ENCODE assay signal across 21 cellular contexts in genomic region chr6:44202332-44202971, GRCh38. TPM values are rescaled to one million over a fixed set of nuclear protein-coding genes. Genes with fewer than 3 reads are reported as not detected.
DNase-seq lines count a peak whose midpoint lies in the region; ATAC-seq, FAIRE-seq and TF ChIP-seq lines count a peak whose summit lies in the region.
"Had no signal": no experiment of that assay in that cellular context is flagged by ENCODE, and none has a peak within 500 bp of the region (broad histone marks: within the 10 kb centered on the region; RNA-seq: fewer than 3 reads in every experiment).

No MANE protein-coding gene starts in this region.

- H3K36me3 ChIP-seq in HUES48 (ENCODE audit: control insufficient read depth, insufficient read depth, low read length) (no peaks in the 10 kb centered on the region), ectodermal cell (ENCODE audit: control insufficient read depth, insufficient read depth, low read length) (no peaks in the 10 kb centered on the region), gastrocnemius medialis (no peaks in the 10 kb centered on the region)
- H3K36me3 ChIP-seq: esophagus muscularis mucosa had no signal

- TF ChIP-seq CTCF in gastrocnemius medialis (IDR thresholded peaks at IDR 0.05 in 4 of 5, conservative IDR thresholded peaks at IDR 0.05 in 1 of 5) (no peak), D721Med (IDR thresholded peaks at IDR 0.05; ENCODE audit: insufficient read depth, missing control alignments) (no peak)

- intact Hi-C loops in gastrocnemius medialis (cut with DNase I; ENCODE audit: low total_unique reads) = no loop called here

- H3K4me1 ChIP-seq in HUES48 (ENCODE audit: control insufficient read depth, insufficient read depth, low read length) (peaks cover 35% of the 10 kb centered on the region), ectodermal cell (ENCODE audit: control insufficient read depth, insufficient read depth, low read length) (peaks cover 25% of the 10 kb centered on the region), gastrocnemius medialis (peaks cover 0 to 12% of the 10 kb centered on the region in 2 donors)

- TF ChIP-seq POLR2A in gastrocnemius medialis (IDR thresholded peaks at IDR 0.05) = no peak

- H3K36me3 Mint-ChIP-seq in activated naive CD4-positive, alpha-beta T cell treated with anti-CD3 and anti-CD28 coated beads, Interleukin-2, amount 10 ng/mL, durations not matched to agents 7 days and 5 days = no peaks in the 10 kb centered on the region
- H3K36me3 Mint-ChIP-seq: naive thymus-derived CD4-positive, alpha-beta T cell had no signal

- no peak overlapping the region for H3K27ac Mint-ChIP-seq in activated naive CD4-positive, alpha-beta T cell treated with anti-CD3 and anti-CD28 coated beads, Interleukin-2, amount 10 ng/mL, durations not matched to agents 7 days and 5 days
- H3K27ac Mint-ChIP-seq: activated CD8-positive, alpha-beta T cell treated with anti-CD3 and anti-CD28 coated beads for 36 hours had no signal

- peaks cover 48% of the 10 kb centered on the region for H3K27me3 Mint-ChIP-seq in activated naive CD4-positive, alpha-beta T cell treated with anti-CD3 and anti-CD28 coated beads, Interleukin-2, amount 10 ng/mL, durations not matched to agents 7 days and 5 days

- H3K27ac ChIP-seq in HUES48 (ENCODE audit: low read depth, low read length) (peak overlapping the region; percentile 98), ectodermal cell (ENCODE audit: insufficient read depth, low read depth, low read length, poor library complexity, severe bottlenecking) (peak overlapping the region; percentile 9), gastrocnemius medialis (peak overlapping the region; percentile 11 to 68 (median 62))
- H3K27ac ChIP-seq: VCaP had no signal

- ATAC-seq in gastrocnemius medialis (peak in 1 of 2 donors; percentile 48), GM18858 (IDR thresholded peaks at IDR 0.05; ENCODE audit: unreplicated experiment) (no peak), GM19324 (IDR thresholded peaks at IDR 0.05; ENCODE audit: low FRiP score, unreplicated experiment) (no peak)
- ATAC-seq: activated CD8-positive, alpha-beta T cell treated with anti-CD3 and anti-CD28 coated beads for 36 hours; naive thymus-derived CD4-positive, alpha-beta T cell had no signal

- H3K9me3 ChIP-seq in HUES48 (ENCODE audit: control insufficient read depth, insufficient read depth, low read length) = no peaks in the 10 kb centered on the region
- no peaks in the 10 kb centered on the region for H3K9me3 ChIP-seq in ectodermal cell (ENCODE audit: control insufficient read depth, low read length)
- H3K9me3 ChIP-seq in gastrocnemius medialis = no peaks in the 10 kb centered on the region
- H3K9me3 ChIP-seq: esophagus muscularis mucosa, testis had no signal

- DNase-seq in iPS-NIHi11 (ENCODE audit: low spot score) = peak; percentile 63
- no peak for DNase-seq in gastrocnemius medialis
- DNase-seq in activated naive CD4-positive, alpha-beta T cell treated with anti-CD3 and anti-CD28 coated beads, Interleukin-2, amount 10 ng/mL, durations not matched to agents 7 days and 5 days = no peak
- DNase-seq in D721Med (ENCODE audit: insufficient read length, low spot score) = no peak
- DNase-seq: activated CD8-positive, alpha-beta T cell treated with anti-CD3 and anti-CD28 coated beads for 36 hours; AML-193; amygdala; head of caudate nucleus; naive thymus-derived CD4-positive, alpha-beta T cell; NCI-H2081 treated with DMSO at 0.1 percent for 48 hours; NCI-H748 treated with DMSO at 0.1 percent for 48 hours; stimulated activated CD4-positive, alpha-beta T cell treated with anti-CD3 and anti-CD28 coated beads, Interleukin-1b, Interleukin-23, amount 100 ng/mL, for 48 hours; testis had no signal

- FAIRE-seq in D721Med (lab: Jason Lieb, UNC) = no peak
- FAIRE-seq: HTR-8/SVneo had no signal

- in situ Hi-C loops in gastrocnemius medialis (cut with MboI; ENCODE audit: low sequenced_read_pairs in 4 of 4) = no loop called here

- H3K27me3 ChIP-seq in HUES48 (ENCODE audit: control insufficient read depth, insufficient read depth, low read length) = no peaks in the 10 kb centered on the region
- H3K27me3 ChIP-seq in ectodermal cell (ENCODE audit: control insufficient read depth, insufficient read depth, low read length, poor library complexity, severe bottlenecking) = no peaks in the 10 kb centered on the region
- no peaks in the 10 kb centered on the region for H3K27me3 ChIP-seq in gastrocnemius medialis
- H3K27me3 ChIP-seq: esophagus muscularis mucosa, testis had no signal

- H3K9me3 Mint-ChIP-seq in activated naive CD4-positive, alpha-beta T cell treated with anti-CD3 and anti-CD28 coated beads, Interleukin-2, amount 10 ng/mL, durations not matched to agents 7 days and 5 days = no peaks in the 10 kb centered on the region
- H3K9me3 Mint-ChIP-seq: activated CD8-positive, alpha-beta T cell treated with anti-CD3 and anti-CD28 coated beads for 36 hours; naive thymus-derived CD4-positive, alpha-beta T cell had no signal

- CTCF ChIA-PET in activated naive CD4-positive, alpha-beta T cell treated with anti-CD3 and anti-CD28 coated beads, Interleukin-2, amount 10 ng/mL, durations not matched to agents 7 days and 5 days (lab: Charles Lee) = interaction anchor here (1.0 kb wide), 1 partner anchor 19 kb away, joined by 4 read pairs; no protein-coding TSS in a partner anchor

- 49 to 54% methylated on average over 4 of the region's 4 CpGs for WGBS in ectodermal cell, 2 experiments

- H3K4me1 Mint-ChIP-seq in activated naive CD4-positive, alpha-beta T cell treated with anti-CD3 and anti-CD28 coated beads, Interleukin-2, amount 10 ng/mL, durations not matched to agents 7 days and 5 days = no peaks in the 10 kb centered on the region

- peak overlapping the region; percentile 45 for H3K9ac ChIP-seq in HUES48 (ENCODE audit: low read depth, low read length)

- no peak overlapping the region for H3K4me3 Mint-ChIP-seq in activated naive CD4-positive, alpha-beta T cell treated with anti-CD3 and anti-CD28 coated beads, Interleukin-2, amount 10 ng/mL, durations not matched to agents 7 days and 5 days
- H3K4me3 Mint-ChIP-seq: activated CD8-positive, alpha-beta T cell treated with anti-CD3 and anti-CD28 coated beads for 36 hours; naive thymus-derived CD4-positive, alpha-beta T cell had no signal

- H3K4me3 ChIP-seq in HUES48 (ENCODE audit: low read depth, low read length) = peak overlapping the region; percentile 18; the same call in 1 of the 2 replicates
- H3K4me3 ChIP-seq in ectodermal cell (ENCODE audit: insufficient read depth, low read depth, low read length) = no peak overlapping the region
- H3K4me3 ChIP-seq in gastrocnemius medialis = no peak overlapping the region
- H3K4me3 ChIP-seq: esophagus muscularis mucosa, PC-9, testis had no signal

RNA-seq across cellular contexts. Expression of gene MYMX, which starts 14.3 kb away (rescaled TPM):
- polyA plus RNA-seq in ectodermal cell (2013, experiment 1 of 4) = 0.54 TPM
- polyA plus RNA-seq in ectodermal cell (2013, experiment 2 of 4) = 1.6 TPM
- 1.3 TPM for polyA plus RNA-seq in ectodermal cell (2013, experiment 3 of 4)
- polyA plus RNA-seq in ectodermal cell (2013, experiment 4 of 4) = 1.6 TPM
- not detected for total RNA-seq in gastrocnemius medialis
- total RNA-seq: activated CD8-positive, alpha-beta T cell treated with anti-CD3 and anti-CD28 coated beads for 36 hours; esophagus muscularis mucosa; naive thymus-derived CD4-positive, alpha-beta T cell; PC-9 had no signal
- polyA plus RNA-seq: naive thymus-derived CD4-positive, alpha-beta T cell had no signal

RNA-seq across cellular contexts. Expression of gene SLC29A1, which starts 20.9 kb away (rescaled TPM):
- 76.4 TPM for polyA plus RNA-seq in ectodermal cell (2013, experiment 1 of 4)
- polyA plus RNA-seq in ectodermal cell (2013, experiment 2 of 4) = 66.5 TPM
- polyA plus RNA-seq in ectodermal cell (2013, experiment 3 of 4) = 62.2 TPM
- 69.4 TPM for polyA plus RNA-seq in ectodermal cell (2013, experiment 4 of 4)
- total RNA-seq in gastrocnemius medialis = 10 to 100 TPM; 18.3 to 95.5 (median 40.8) TPM

RNA-seq across cellular contexts. Expression of gene CAPN11, which starts 43.8 kb away (rescaled TPM):
- polyA plus RNA-seq in ectodermal cell (2013, experiment 1 of 4) = 0.26 TPM
- 0.25 TPM for polyA plus RNA-seq in ectodermal cell (2013, experiment 2 of 4)
- polyA plus RNA-seq in ectodermal cell (2013, experiment 3 of 4) = 0.27 TPM
- polyA plus RNA-seq in ectodermal cell (2013, experiment 4 of 4) = 0.28 TPM
- under 1 TPM in 1 of 4 donors, not detected in 3; 0.42 TPM for total RNA-seq in gastrocnemius medialis
- total RNA-seq: PC-9 had no signal
- polyA plus RNA-seq: naive thymus-derived CD4-positive, alpha-beta T cell had no signal

RNA-seq across cellular contexts. Expression of gene HSP90AB1, which starts 44.4 kb away (rescaled TPM):
- polyA plus RNA-seq in ectodermal cell (2013, experiment 1 of 4) = 1,696 TPM
- polyA plus RNA-seq in ectodermal cell (2013, experiment 2 of 4) = 1,536 TPM
- 1,192 TPM for polyA plus RNA-seq in ectodermal cell (2013, experiment 3 of 4)
- 1,329 TPM for polyA plus RNA-seq in ectodermal cell (2013, experiment 4 of 4)
- 1,000 to 10,000 TPM in 2 of 4 donors, 100 to 1,000 TPM in 2; 878 to 1,576 (median 1,106) TPM for total RNA-seq in gastrocnemius medialis

RNA-seq across cellular contexts. Expression of gene SLC35B2, which starts 54.9 kb away (rescaled TPM):
- 46.3 TPM for polyA plus RNA-seq in ectodermal cell (2013, experiment 1 of 4)
- 48.6 TPM for polyA plus RNA-seq in ectodermal cell (2013, experiment 2 of 4)
- 39.6 TPM for polyA plus RNA-seq in ectodermal cell (2013, experiment 3 of 4)
- 40.0 TPM for polyA plus RNA-seq in ectodermal cell (2013, experiment 4 of 4)
- total RNA-seq in gastrocnemius medialis = 10 to 100 TPM; 14.9 to 35.9 (median 21.4) TPM

Comparison
In these comparisons a context has a peak if more than half of its experiments do, and no peak if none do; other contexts are left out.
1. H3K27ac ChIP-seq: peak in every context shown above with its lines; median percentile 98 in HUES48; 62 in gastrocnemius medialis; 9 in ectodermal cell.